In the genomic region with DNA sequence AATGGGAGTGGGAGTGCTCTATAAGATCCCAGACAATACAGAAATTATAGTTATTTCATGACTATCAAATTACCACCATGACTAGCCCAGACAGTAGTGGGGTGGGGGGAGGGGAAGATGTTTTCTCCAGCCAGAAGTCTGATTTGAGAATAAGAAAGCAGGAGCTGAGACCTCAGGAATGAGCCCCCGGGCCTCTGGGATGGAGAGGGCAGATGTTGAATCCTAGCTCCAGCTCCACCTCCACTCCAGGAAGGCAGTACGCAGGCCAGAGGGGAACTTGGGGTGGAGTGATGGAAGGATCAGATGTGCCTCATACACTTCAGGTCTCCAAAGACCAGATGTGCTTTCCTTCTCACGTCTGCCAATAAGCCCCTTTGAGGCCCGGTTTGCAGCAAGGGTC, we compare ENCODE assay signal across 19 cellular contexts. TPM values are rescaled to one million over a fixed set of nuclear protein-coding genes. Genes with fewer than 3 reads are reported as not detected.
DNase-seq lines count a peak whose midpoint lies in the region; ATAC-seq, FAIRE-seq and TF ChIP-seq lines count a peak whose summit lies in the region.
"Had no signal": no experiment of that assay in that cellular context is flagged by ENCODE, and none has a peak within 500 bp of the region (broad histone marks: within the 10 kb centered on the region; RNA-seq: fewer than 3 reads in every experiment).

No MANE protein-coding gene starts in this region.

- no peaks in the 10 kb centered on the region for H3K23me2 ChIP-seq in H1 (ENCODE audit: low read depth, low read length)

- H4K5ac ChIP-seq in H1 (ENCODE audit: insufficient read length, low read depth, low read length) = no peak overlapping the region

- no peak overlapping the region for H3K4ac ChIP-seq in H1 (replicated peaks; ENCODE audit: insufficient read length, low read depth, low read length)

- TF ChIP-seq EP300 in H1 (IDR thresholded peaks at IDR 0.05; ENCODE audit: borderline replicate concordance in 1 of 2, low read depth in 2 of 2, low read length in 2 of 2) = no peak

- H3K27me3 ChIP-seq in H1 (replicated peaks in 1 of 4; ENCODE audit: control insufficient read depth in 3 of 4, extremely low read depth in 1 of 4, insufficient read depth in 3 of 4, low read length in 3 of 4) (no peaks in the 10 kb centered on the region), osteoblast (ENCODE audit: insufficient read depth, low read length) (peaks cover 17% of the 10 kb centered on the region), foreskin keratinocyte (no peaks in the 10 kb centered on the region)

- no peak overlapping the region for H2AK5ac ChIP-seq in H1 (ENCODE audit: low read depth, low read length)

- H3K79me2 ChIP-seq in H1 (ENCODE audit: control insufficient read depth in 1 of 2, insufficient read depth in 2 of 2, low read length in 2 of 2) (no peaks in the 10 kb centered on the region), osteoblast (ENCODE audit: insufficient read depth, low read length) (no peaks in the 10 kb centered on the region)

- DNase-seq in NCI-H2227 treated with DMSO at 0.1 percent for 48 hours (lab: John Stamatoyannopoulos, UW) = peak; percentile 50
- DNase-seq in H1 (ENCODE audit: low read depth in 1 of 2, low spot score in 2 of 2) = no peak
- no peak for DNase-seq in osteoblast (ENCODE audit: insufficient read length, low spot score, missing footprints)
- no peak for DNase-seq in foreskin keratinocyte
- no peak for DNase-seq in GM13977 (ENCODE audit: low spot score)
- DNase-seq: AML-193; Caco-2; CD4-positive, alpha-beta T cell; GDM1; GM23248; HCEC 1CT; IMR-90 had no signal

- H3K27ac ChIP-seq in H1 (ENCODE audit: low read depth, low read length) = no peak overlapping the region
- H3K27ac ChIP-seq in osteoblast (ENCODE audit: low read depth, low read length) = no peak overlapping the region
- no peak overlapping the region for H3K27ac ChIP-seq in foreskin keratinocyte
- H3K27ac ChIP-seq: A549, C4-2B, GM23248 had no signal

- no peak overlapping the region for H3K4me2 ChIP-seq in H1 (ENCODE audit: insufficient read depth in 1 of 2, low read depth in 2 of 2, low read length in 2 of 2)
- H3K4me2 ChIP-seq in osteoblast (ENCODE audit: insufficient read depth, low read length) = peak overlapping the region; percentile 4
- H3K4me2 ChIP-seq: A549 had no signal

- in situ Hi-C loops in GM13977 (cut with MboI; ENCODE audit: low pct_unique_long_range_greater_than_20kb, low sequenced_read_pairs, unreplicated experiment) = no loop called here

- H4K8ac ChIP-seq in H1 (ENCODE audit: extremely low read depth, insufficient read depth, low read length) = no peak overlapping the region

- FAIRE-seq in H1 (lab: Jason Lieb, UNC) = no peak
- FAIRE-seq: A549, D721Med, GM19239, H54, K562 had no signal

- no peak overlapping the region for H2BK15ac ChIP-seq in H1 (ENCODE audit: low read length)

- H3K14ac ChIP-seq in H1 (ENCODE audit: insufficient read length) = no peak overlapping the region

- no peaks in the 10 kb centered on the region for H3K79me1 ChIP-seq in H1 (ENCODE audit: low read depth, low read length)

- POLR2A ChIA-PET in H1 (lab: Charles Lee; ENCODE audit: partially characterized antibody) = no interaction called here

- ATAC-seq in foreskin keratinocyte = no peak
- ATAC-seq in GM21619 (IDR thresholded peaks at IDR 0.05; ENCODE audit: unreplicated experiment) = no peak
- ATAC-seq: A549, K562 had no signal

- no peak for TF ChIP-seq POLR2A in H1 (IDR thresholded peaks at IDR 0.05; ENCODE audit: control extremely low read depth in 1 of 2, low read depth in 2 of 2, low read length in 2 of 2)

- no peak overlapping the region for H2AFZ ChIP-seq in H1 (ENCODE audit: low read length)
- H2AFZ ChIP-seq in osteoblast (ENCODE audit: low read length) = no peak overlapping the region
- H2AFZ ChIP-seq: GM23248 had no signal

- no peak overlapping the region for H3K9ac ChIP-seq in H1 (replicated peaks in 1 of 4; ENCODE audit: extremely low read depth in 1 of 4, low read depth in 3 of 4, low read length in 3 of 4)
- H3K9ac ChIP-seq: GM23248 had no signal

- no peak overlapping the region for H2BK20ac ChIP-seq in H1 (ENCODE audit: low read length)

- H2BK120ac ChIP-seq in H1 (replicated peaks; ENCODE audit: low read depth, low read length) = no peak overlapping the region

- H4K91ac ChIP-seq in H1 (replicated peaks; ENCODE audit: insufficient read length, low read length) = peak overlapping the region; percentile 40

- no peak overlapping the region for H2BK5ac ChIP-seq in H1 (ENCODE audit: low read depth, low read length)

- CTCF ChIA-PET in H1 (lab: Charles Lee; ENCODE audit: partially characterized antibody) = interaction anchor here (1.3 kb wide), 1 partner anchor 35 kb away, joined by 5 read pairs; no protein-coding TSS in a partner anchor

- H3K9me3 ChIP-seq in H1 (ENCODE audit: insufficient read depth in 2 of 2, low read depth in 1 of 2, low read length in 1 of 2) (no peaks in the 10 kb centered on the region), osteoblast (ENCODE audit: low read depth, low read length) (no peaks in the 10 kb centered on the region)
- H3K9me3 ChIP-seq: A549, Caco-2 had no signal

- no peak for TF ChIP-seq RAD21 in H1 (IDR thresholded peaks at IDR 0.05 in 1 of 2, conservative IDR thresholded peaks at IDR 0.05 in 1 of 2; ENCODE audit: low read depth in 2 of 2, low read length in 2 of 2)

- H2BK12ac ChIP-seq in H1 (ENCODE audit: low read depth, low read length) = no peak overlapping the region

- H3K36me3 ChIP-seq in H1 (ENCODE audit: control insufficient read depth in 2 of 4, insufficient read depth in 4 of 4, low read length in 3 of 4) (no peaks in the 10 kb centered on the region), osteoblast (ENCODE audit: insufficient read depth, low read length) (no peaks in the 10 kb centered on the region)

- H3K4me1 ChIP-seq in H1 (replicated peaks in 1 of 4; ENCODE audit: control insufficient read depth in 3 of 4, insufficient read depth in 4 of 4, low read length in 3 of 4) (peaks cover 0 to 17% (median 16%) of the 10 kb centered on the region in 4 experiments; a peak in 6 of 7 replicates), osteoblast (ENCODE audit: insufficient read depth, low read length) (peaks cover 7% of the 10 kb centered on the region), foreskin keratinocyte (no peaks in the 10 kb centered on the region)
- H3K4me1 ChIP-seq: A549, Caco-2 had no signal

- no peak overlapping the region; the same call in 1 of the 2 replicates for H3K18ac ChIP-seq in H1 (ENCODE audit: extremely low read depth, low read length)

- H3K56ac ChIP-seq in H1 (replicated peaks; ENCODE audit: insufficient read length, low read depth, low read length) = no peak overlapping the region

- TF ChIP-seq CTCF in H1 (IDR thresholded peaks at IDR 0.05; ENCODE audit: control extremely low read depth in 1 of 3, insufficient read depth in 1 of 3, low read depth in 1 of 3, low read length in 3 of 3) (no peak), osteoblast (IDR thresholded peaks at IDR 0.05; ENCODE audit: extremely low read depth, low read depth, low read length) (no peak), foreskin keratinocyte (conservative IDR thresholded peaks at IDR 0.05) (no peak), GM13977 (IDR thresholded peaks at IDR 0.05; ENCODE audit: extremely low read depth, insufficient read depth, missing control alignments) (no peak)

- H3K23ac ChIP-seq in H1 (ENCODE audit: insufficient read length) = no peak overlapping the region

- 85% methylated on average over 4 of the region's 4 CpGs; no CpG with 5 or more reads in 1 of the 2 experiments for WGBS in H1 (ENCODE audit: extremely low coverage in 1 of 2, insufficient coverage in 1 of 2, insufficient read length in 1 of 2, insufficient replicate concordance in 2 of 2, low coverage in 1 of 2, low lambda C conversion rate in 2 of 2, missing lambda C conversion rate in 1 of 2), 2 experiments

- no peaks in the 10 kb centered on the region for H4K20me1 ChIP-seq in H1 (replicated peaks in 1 of 2; ENCODE audit: control insufficient read depth in 1 of 2, insufficient read depth in 2 of 2, low read length in 2 of 2)
- H4K20me1 ChIP-seq in osteoblast (ENCODE audit: insufficient read depth, low read length) = peaks cover 8% of the 10 kb centered on the region

- H3K4me3 ChIP-seq in H1 (ENCODE audit: extremely low read depth in 1 of 4, insufficient read depth in 2 of 4, low read depth in 3 of 4, low read length in 4 of 4) = no peak overlapping the region
- H3K4me3 ChIP-seq in osteoblast (ENCODE audit: insufficient read depth, low read length) = no peak overlapping the region
- H3K4me3 ChIP-seq: A549, GM23248, K562 had no signal

TF ChIP-seq in H1, 55 proteins besides CTCF, POLR2A, EP300 and RAD21 (continues in another document):
- no peak for TF ChIP-seq RNF2 (IDR thresholded peaks at IDR 0.05; ENCODE audit: borderline replicate concordance, low read depth, low read length, missing control alignments, poor library complexity, severe bottlenecking)
- TF ChIP-seq, protein P1, sequence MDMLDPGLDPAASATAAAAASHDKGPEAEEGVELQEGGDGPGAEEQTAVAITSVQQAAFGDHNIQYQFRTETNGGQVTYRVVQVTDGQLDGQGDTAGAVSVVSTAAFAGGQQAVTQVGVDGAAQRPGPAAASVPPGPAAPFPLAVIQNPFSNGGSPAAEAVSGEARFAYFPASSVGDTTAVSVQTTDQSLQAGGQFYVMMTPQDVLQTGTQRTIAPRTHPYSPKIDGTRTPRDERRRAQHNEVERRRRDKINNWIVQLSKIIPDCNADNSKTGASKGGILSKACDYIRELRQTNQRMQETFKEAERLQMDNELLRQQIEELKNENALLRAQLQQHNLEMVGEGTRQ (IDR thresholded peaks at IDR 0.05; ENCODE audit: low read length) = no peak
- no peak for TF ChIP-seq RBBP5 (IDR thresholded peaks at IDR 0.05; ENCODE audit: borderline replicate concordance, low read depth, low read length)
- TF ChIP-seq CBX5 (IDR thresholded peaks at IDR 0.05; ENCODE audit: low read depth, low read length) = no peak
- TF ChIP-seq EGR1 (IDR thresholded peaks at IDR 0.05; ENCODE audit: borderline replicate concordance, low read depth, low read length) = no peak
- TF ChIP-seq CHD1 (IDR thresholded peaks at IDR 0.05; ENCODE audit: low read depth, low read length) = no peak
- no peak for TF ChIP-seq CTBP2 (IDR thresholded peaks at IDR 0.05; ENCODE audit: borderline replicate concordance, insufficient read depth, insufficient read length, low read length)
- TF ChIP-seq TEAD4 (IDR thresholded peaks at IDR 0.05; ENCODE audit: low read depth, low read length) = no peak

RNA-seq across cellular contexts. Expression of a gene that starts 28.0 kb away (rescaled TPM):
- 3.0 and 3.8 TPM in 2 replicates for total RNA-seq in H1 (2021; fragmentation: NEBNext Ultra II Directional; extraction: Animal tissue kit (Norgen Biotek cat#: 25700))
- 1.8 and 2.8 TPM in 2 replicates for polyA plus RNA-seq in H1 (2011; rRNA removed)
- polyA plus RNA-seq in H1 (2011; cell fraction: cytosol; rRNA removed) = 2.4 TPM
- 4.4 TPM for polyA plus RNA-seq in H1 (2011; cell fraction: nucleus; rRNA removed)
- 1.5 to 2.0 TPM (median 1.7 TPM) in 4 replicates for polyA plus RNA-seq in H1 (2012, experiment 1 of 2)
- 1.8 TPM for polyA plus RNA-seq in H1 (2012, experiment 2 of 2)
- polyA plus RNA-seq in H1 (2013, experiment 1 of 2) = 2.2 TPM
- polyA plus RNA-seq in H1 (2013, experiment 2 of 2) = 2.2 TPM
- polyA minus RNA-seq in H1 (2011; rRNA and poly(A)+ RNA removed) = 2.3 and 3.0 TPM in 2 replicates
- 2.6 TPM for polyA minus RNA-seq in H1 (2011; cell fraction: cytosol; rRNA and poly(A)+ RNA removed)
- 2.9 TPM for polyA minus RNA-seq in H1 (2011; cell fraction: nucleus; rRNA and poly(A)+ RNA removed)
- total RNA-seq in osteoblast = 1.4 and 1.5 TPM in 2 replicates
- 0.11 and 0.20 TPM in 2 replicates for total RNA-seq in foreskin keratinocyte
- 0.10 and 0.12 TPM in 2 replicates for polyA plus RNA-seq in foreskin keratinocyte
- total RNA-seq: Caco-2 had no signal
